In genomic region chr10:4942931-4943330, GRCh38 we compare ENCODE assay signal across 8 cellular contexts. TPM values are rescaled to one million over a fixed set of nuclear protein-coding genes. Genes with fewer than 3 reads are reported as not detected.
DNase-seq lines count a peak whose midpoint lies in the region; ATAC-seq and TF ChIP-seq lines count a peak whose summit lies in the region.
"Not testable (repeated sequence)": the region's sequence is repeated elsewhere in the genome, so short reads cannot be mapped to it uniquely, and the experiment has no call there.

No MANE protein-coding gene starts in this region.

- peak overlapping the region; percentile 33 for H2AFZ ChIP-seq in ACC112 (ENCODE audit: low read length, unreplicated experiment)
- H2AFZ ChIP-seq in GM23338, PC-9: not testable (repeated sequence)

- H3K4me1 ChIP-seq in ACC112 (ENCODE audit: control insufficient read depth, insufficient read depth, low read length, unreplicated experiment) (peaks cover 59% of the 10 kb centered on the region), GM23338 (ENCODE audit: insufficient read depth) (peaks cover 40% of the 10 kb centered on the region), PC-9 (replicated peaks; ENCODE audit: insufficient read depth) (peaks cover 89% of the 10 kb centered on the region)
- H3K4me1 ChIP-seq in right cardiac atrium (ENCODE audit: control insufficient read depth, insufficient read depth, low read length), result not testable (repeated sequence)

- not testable (repeated sequence) for H3K27me3 ChIP-seq in ACC112 (ENCODE audit: insufficient read depth, low read length); GM23338 (ENCODE audit: insufficient read depth); PC-9 (ENCODE audit: insufficient read depth, low read depth); brain microvascular endothelial cell (replicated peaks); right cardiac atrium (ENCODE audit: control insufficient read depth, insufficient read depth)

- POLR2A ChIA-PET in PC-9 (lab: Charles Lee; ENCODE audit: unreplicated experiment), result interaction anchor here (0.6 to 1.1 kb wide), 2 partner anchors 68 to 75 kb away, joined by 3 to 15 read pairs; no protein-coding TSS in a partner anchor

- not testable (repeated sequence) for H4K20me1 ChIP-seq in GM23338 (replicated peaks; ENCODE audit: insufficient read depth); PC-9 (ENCODE audit: insufficient read depth)

- not testable (repeated sequence) for H3K9me3 ChIP-seq in PC-9 (ENCODE audit: insufficient read depth, low read depth); right cardiac atrium (ENCODE audit: control insufficient read depth, low read length)

- CTCF ChIA-PET in PC-9 (lab: Charles Lee), result not testable (repeated sequence)

- H3K4me3 ChIP-seq in ACC112 (ENCODE audit: low read depth, low read length); GM23338; PC-9; brain microvascular endothelial cell (ENCODE audit: low read depth, low read length); right cardiac atrium (ENCODE audit: low read length): not testable (repeated sequence)

- H3K36me3 ChIP-seq in ACC112 (ENCODE audit: insufficient read depth, low read length); GM23338 (ENCODE audit: insufficient read depth); PC-9 (ENCODE audit: low read depth); brain microvascular endothelial cell (replicated peaks): not testable (repeated sequence)

- H3K36me3 Mint-ChIP-seq in GM23338 (ENCODE audit: low read depth), result not testable (repeated sequence)

- not testable (repeated sequence) for H3F3A ChIP-seq in GM23338 (replicated peaks; ENCODE audit: low read depth)
- H3F3A ChIP-seq in PC-9 (ENCODE audit: insufficient read depth, low read depth), result peaks cover 56% of the 10 kb centered on the region

- TF ChIP-seq CTCF in GM23338 (conservative IDR thresholded peaks at IDR 0.05; ENCODE audit: low read depth in 2 of 2) (peak in 1 of 2 experiments; percentile 28; a peak in 1 of 4 replicates), brain microvascular endothelial cell (IDR thresholded peaks at IDR 0.05; ENCODE audit: low read depth, low read length, missing control alignments) (peak; percentile 22)
- TF ChIP-seq CTCF in PC-9 (conservative IDR thresholded peaks at IDR 0.05), result not testable (repeated sequence)

- H3K79me2 ChIP-seq in ACC112 (ENCODE audit: control insufficient read depth, insufficient read depth, low read length, unreplicated experiment); GM23338 (replicated peaks; ENCODE audit: insufficient read depth); PC-9 (ENCODE audit: low read depth): not testable (repeated sequence)

- BruUV-seq in PC-9 (replicated peaks; lab: Mats Ljungman, UMichigan), result not testable (repeated sequence)

- not testable (repeated sequence) for H3K27ac Mint-ChIP-seq in GM23338

- not testable (repeated sequence) for H3K27me3 Mint-ChIP-seq in GM23338 (ENCODE audit: insufficient read depth, low read depth, poor library complexity)

- H3K4me1 Mint-ChIP-seq in GM23338, result peaks cover 46% of the 10 kb centered on the region

- ATAC-seq in GM23338, result peak; percentile 70
- ATAC-seq in right cardiac atrium, result peak; percentile 74 to 79

- not testable (repeated sequence) for DNase-seq in GM23338 (ENCODE audit: low spot score)
- DNase-seq in PC-9 (peak; percentile 46 to 75), brain microvascular endothelial cell (peak; percentile 52), fibroblast of gingiva (ENCODE audit: low read depth) (peak; percentile 86), right cardiac atrium (peak; percentile 40 to 76 (median 58)), myocyte (ENCODE audit: low read depth) (peak; percentile 78), stromal cell of bone marrow (ENCODE audit: low read depth) (peak; percentile 73)

- H3K9me3 Mint-ChIP-seq in GM23338, result not testable (repeated sequence)

- not testable (repeated sequence) for H3K4me3 Mint-ChIP-seq in GM23338

- peaks cover 16% of the 10 kb centered on the region for H3K9me2 ChIP-seq in GM23338 (ENCODE audit: insufficient read depth)
- H3K9me2 ChIP-seq in PC-9 (ENCODE audit: insufficient read depth), result not testable (repeated sequence)

- peak overlapping the region; percentile 64 for H3K27ac ChIP-seq in ACC112 (ENCODE audit: low read depth, low read length)
- H3K27ac ChIP-seq in GM23338 (ENCODE audit: low read depth), result peak overlapping the region; percentile 39; the same call in 1 of the 2 replicates
- peak overlapping the region; percentile 100 for H3K27ac ChIP-seq in PC-9
- H3K27ac ChIP-seq in brain microvascular endothelial cell, result peak overlapping the region; percentile 11
- peak overlapping the region; percentile 69 for H3K27ac ChIP-seq in right cardiac atrium (ENCODE audit: low read length)

- WGBS in right cardiac atrium, result 55% methylated on average over 2 of the region's 2 CpGs

- intact Hi-C loops in PC-9 (cut with micrococcal nuclease; ENCODE audit: unreplicated experiment), result loop anchor here (5.0 kb wide), 1 partner anchor 76 kb away; no protein-coding TSS in a partner anchor
- intact Hi-C loops in right cardiac atrium (cut with DNase I), result not testable (repeated sequence)

- H3K4me2 ChIP-seq in GM23338, result not testable (repeated sequence)
- peak overlapping the region; percentile 59 for H3K4me2 ChIP-seq in PC-9

- in situ Hi-C loops in brain microvascular endothelial cell (cut with HindIII; ENCODE audit: low pct_ligation_motif_present, low sequenced_read_pairs), result not testable (repeated sequence)

RNA-seq across cellular contexts. Expression of gene AKR1C1, which starts 20.3 kb away (rescaled TPM):
- 2.9 and 5.1 TPM in 2 replicates for total RNA-seq in GM23338 (2014; rRNA removed; shearing (Covaris generic))
- polyA plus RNA-seq in GM23338 (2016; fragmentation: Nextera tagmentation; extraction: Ambion mirVana), result 2.5 and 2.6 TPM in 2 replicates
- 1,253 and 1,313 TPM in 2 replicates for total RNA-seq in PC-9 (2021)
- total RNA-seq in right cardiac atrium, result 100 to 1,000 TPM in 3 of 4 donors, 10 to 100 TPM in 1; 51.5 to 176 (median 159) TPM
- polyA plus RNA-seq in right cardiac atrium, result 99.1 TPM
- total RNA-seq in myocyte, result 38.1 and 60.1 TPM in 2 replicates
- polyA plus RNA-seq in myocyte (2012), result 42.5 TPM

Comparison
In these comparisons a context has a peak if more than half of its experiments do, and no peak if none do; other contexts are left out.
1. H3K27ac ChIP-seq: peak in every context shown above with its lines; median percentile 100 in PC-9; 69 in right cardiac atrium; 64 in ACC112; 39 in GM23338; 11 in brain microvascular endothelial cell.